Comparison of ENCODE assay signal across 12 cellular contexts in genomic region chr7:2209961-2210323, GRCh38. TPM values are rescaled to one million over a fixed set of nuclear protein-coding genes. Genes with fewer than 3 reads are reported as not detected.
DNase-seq lines count a peak whose midpoint lies in the region; ATAC-seq and TF ChIP-seq lines count a peak whose summit lies in the region.
"Had no signal": no experiment of that assay in that cellular context is flagged by ENCODE, and none has a peak within 500 bp of the region (broad histone marks: within the 10 kb centered on the region; RNA-seq: fewer than 3 reads in every experiment).

No MANE protein-coding gene starts in this region.

- peaks cover 4% of the 10 kb centered on the region for H3K4me1 ChIP-seq in NT2/D1 (ENCODE audit: insufficient read depth, insufficient read length)
- H3K4me1 ChIP-seq in osteoblast (ENCODE audit: insufficient read depth, low read length) = no peaks in the 10 kb centered on the region
- H3K4me1 ChIP-seq in lower lobe of right lung = no peaks in the 10 kb centered on the region
- no peaks in the 10 kb centered on the region for H3K4me1 ChIP-seq in GM23338 (ENCODE audit: insufficient read depth)
- H3K4me1 ChIP-seq: thyroid gland had no signal

- peaks cover 10% of the 10 kb centered on the region for H4K20me1 ChIP-seq in osteoblast (ENCODE audit: insufficient read depth, low read length)
- peaks cover 6% of the 10 kb centered on the region; the same call in 1 of the 2 replicates for H4K20me1 ChIP-seq in GM23338 (replicated peaks; ENCODE audit: insufficient read depth)

- H3K4me3 Mint-ChIP-seq in GM23338 = no peak overlapping the region
- H3K4me3 Mint-ChIP-seq: T-helper 2 cell treated with Interferon-gamma antibody and Interleukin-4, amounts not matched to agents 5 μg/mL and 100 μg/mL, for 36 hours had no signal

- H3K9me2 ChIP-seq in GM23338 (ENCODE audit: insufficient read depth) = no peaks in the 10 kb centered on the region

- H3K27ac Mint-ChIP-seq in GM23338 = no peak overlapping the region
- H3K27ac Mint-ChIP-seq: T-helper 2 cell treated with Interferon-gamma antibody and Interleukin-4, amounts not matched to agents 5 μg/mL and 100 μg/mL, for 36 hours had no signal

- H3K9me3 Mint-ChIP-seq in GM23338 = no peaks in the 10 kb centered on the region
- H3K9me3 Mint-ChIP-seq: IgD-negative memory B cell; T-helper 2 cell treated with Interferon-gamma antibody and Interleukin-4, amounts not matched to agents 5 μg/mL and 100 μg/mL, for 36 hours had no signal

- H3K27me3 Mint-ChIP-seq in GM23338 (ENCODE audit: insufficient read depth, low read depth, poor library complexity) = peaks cover 2% of the 10 kb centered on the region
- H3K27me3 Mint-ChIP-seq: IgD-negative memory B cell had no signal

- H3K36me3 Mint-ChIP-seq in GM23338 (ENCODE audit: low read depth) = peaks cover 69% of the 10 kb centered on the region

- no peak for TF ChIP-seq CTCF in osteoblast (IDR thresholded peaks at IDR 0.05; ENCODE audit: extremely low read depth, low read depth, low read length)
- TF ChIP-seq CTCF in lower lobe of right lung (IDR thresholded peaks at IDR 0.05) = no peak
- TF ChIP-seq CTCF in GM23338 (conservative IDR thresholded peaks at IDR 0.05; ENCODE audit: low read depth in 2 of 2) = no peak

- H3K27ac ChIP-seq in osteoblast (ENCODE audit: low read depth, low read length) = peak overlapping the region; percentile 23
- H3K27ac ChIP-seq in lower lobe of right lung = no peak overlapping the region
- no peak overlapping the region; the same call in 1 of the 2 replicates for H3K27ac ChIP-seq in GM23338 (ENCODE audit: low read depth)
- H3K27ac ChIP-seq: PC-9 had no signal

- DNase-seq in NT2/D1 (ENCODE audit: low read depth, low spot score) = no peak
- DNase-seq in osteoblast (ENCODE audit: insufficient read length, low spot score, missing footprints) = no peak
- no peak for DNase-seq in NAMALWA (ENCODE audit: low spot score)
- no peak for DNase-seq in lower lobe of right lung
- DNase-seq in GM23338 (ENCODE audit: low spot score) = no peak
- DNase-seq: cortex of kidney had no signal

- H3K4me3 ChIP-seq in NT2/D1 (ENCODE audit: insufficient read length, low read depth) (no peak overlapping the region), osteoblast (ENCODE audit: insufficient read depth, low read length) (no peak overlapping the region), lower lobe of right lung (no peak overlapping the region), GM23338 (no peak overlapping the region)
- H3K4me3 ChIP-seq: PC-9, thyroid gland had no signal

- H3K9me3 ChIP-seq in NT2/D1 (ENCODE audit: insufficient read depth, low read length) = peaks cover 8% of the 10 kb centered on the region; the same call in 1 of the 2 replicates
- no peaks in the 10 kb centered on the region for H3K9me3 ChIP-seq in osteoblast (ENCODE audit: low read depth, low read length)
- no peaks in the 10 kb centered on the region for H3K9me3 ChIP-seq in lower lobe of right lung
- H3K9me3 ChIP-seq: thyroid gland had no signal

- H2AFZ ChIP-seq in osteoblast (ENCODE audit: low read length) (peak overlapping the region; percentile 59), GM23338 (no peak overlapping the region)
- H2AFZ ChIP-seq: PC-9 had no signal

- intact Hi-C loops in lower lobe of right lung (cut with DNase I) = no loop called here

- H3K4me2 ChIP-seq in osteoblast (ENCODE audit: insufficient read depth, low read length) (no peak overlapping the region), GM23338 (no peak overlapping the region)
- H3K4me2 ChIP-seq: PC-9 had no signal

- no peaks in the 10 kb centered on the region for H3K4me1 Mint-ChIP-seq in GM23338

- peak; percentile 21 for ATAC-seq in GM18867 (IDR thresholded peaks at IDR 0.05; ENCODE audit: unreplicated experiment)
- peak; percentile 29 for ATAC-seq in GM21723 (IDR thresholded peaks at IDR 0.05; ENCODE audit: unreplicated experiment)
- ATAC-seq in lower lobe of right lung = no peak
- no peak for ATAC-seq in GM23338

- H3F3A ChIP-seq in GM23338 (replicated peaks; ENCODE audit: low read depth) = no peaks in the 10 kb centered on the region

- H3K27me3 ChIP-seq in NT2/D1 (ENCODE audit: insufficient read depth, insufficient read length) (no peaks in the 10 kb centered on the region), osteoblast (ENCODE audit: insufficient read depth, low read length) (no peaks in the 10 kb centered on the region), lower lobe of right lung (ENCODE audit: low read depth) (no peaks in the 10 kb centered on the region), GM23338 (ENCODE audit: insufficient read depth) (no peaks in the 10 kb centered on the region)
- H3K27me3 ChIP-seq: thyroid gland had no signal

- H3K79me2 ChIP-seq in osteoblast (ENCODE audit: insufficient read depth, low read length) (peaks cover 3% of the 10 kb centered on the region), GM23338 (replicated peaks; ENCODE audit: insufficient read depth) (peaks cover 6% of the 10 kb centered on the region; the same call in 1 of the 2 replicates)

- H3K36me3 ChIP-seq in NT2/D1 (ENCODE audit: insufficient read depth, insufficient read length, low read length) (peaks cover 96% of the 10 kb centered on the region), osteoblast (ENCODE audit: insufficient read depth, low read length) (peaks cover 25% of the 10 kb centered on the region), lower lobe of right lung (peaks cover 57% of the 10 kb centered on the region), GM23338 (ENCODE audit: insufficient read depth) (peaks cover 11% of the 10 kb centered on the region)

- H3K9ac ChIP-seq in NT2/D1 (ENCODE audit: insufficient read length, low read depth) = peak overlapping the region; percentile 37

TF ChIP-seq in GM23338, 12 proteins besides CTCF, POLR2A, EP300 and RAD21 (continues in another document):
- TF ChIP-seq STAT1 (IDR thresholded peaks at IDR 0.05; ENCODE audit: unreplicated experiment) (no peak), NANOG (IDR thresholded peaks at IDR 0.05; ENCODE audit: borderline replicate concordance) (no peak), JUNB (IDR thresholded peaks at IDR 0.05; ENCODE audit: unreplicated experiment) (no peak), ETS1 (IDR thresholded peaks at IDR 0.05) (no peak), ZNF114 (CRISPR knock-in tag; IDR thresholded peaks at IDR 0.05) (no peak), POLR2AphosphoS5 (IDR thresholded peaks at IDR 0.05; ENCODE audit: low read depth) (no peak)

RNA-seq across cellular contexts. Expression of gene MAD1L1, which starts 22.8 kb away (rescaled TPM):
- total RNA-seq in osteoblast (66.2 and 72.2 TPM in 2 replicates), lower lobe of right lung (44.5 TPM)
- total RNA-seq in GM23338 (2014; rRNA removed; shearing (Covaris generic)) = 59.3 and 87.1 TPM in 2 replicates
- polyA plus RNA-seq in GM23338 (2016; fragmentation: Nextera tagmentation; extraction: Ambion mirVana) = 40.3 and 42.9 TPM in 2 replicates

RNA-seq across cellular contexts. Expression of gene MRM2, which starts 32.1 kb away (rescaled TPM):
- 21.4 and 21.5 TPM in 2 replicates for total RNA-seq in osteoblast
- total RNA-seq in lower lobe of right lung = 22.6 TPM
- total RNA-seq in GM23338 (2014; rRNA removed; shearing (Covaris generic)) = 25.3 and 30.0 TPM in 2 replicates
- polyA plus RNA-seq in GM23338 (2016; fragmentation: Nextera tagmentation; extraction: Ambion mirVana) = 37.8 and 41.1 TPM in 2 replicates

RNA-seq across cellular contexts. Expression of gene NUDT1, which starts 32.1 kb away (rescaled TPM):
- total RNA-seq in osteoblast = 18.5 and 21.8 TPM in 2 replicates
- 10.2 TPM for total RNA-seq in lower lobe of right lung
- total RNA-seq in GM23338 (2014; rRNA removed; shearing (Covaris generic)) = 54.5 and 66.8 TPM in 2 replicates
- 151 and 163 TPM in 2 replicates for polyA plus RNA-seq in GM23338 (2016; fragmentation: Nextera tagmentation; extraction: Ambion mirVana)

Comparison
In these comparisons a context has a peak if more than half of its experiments do, and no peak if none do; other contexts are left out.
1. ATAC-seq: peak in GM18867 (single experiment) and GM21723 (single experiment); none in lower lobe of right lung (0 of 2) and GM23338 (single experiment).